19 cellular contexts compared by ENCODE assay signal in the genomic region with DNA sequence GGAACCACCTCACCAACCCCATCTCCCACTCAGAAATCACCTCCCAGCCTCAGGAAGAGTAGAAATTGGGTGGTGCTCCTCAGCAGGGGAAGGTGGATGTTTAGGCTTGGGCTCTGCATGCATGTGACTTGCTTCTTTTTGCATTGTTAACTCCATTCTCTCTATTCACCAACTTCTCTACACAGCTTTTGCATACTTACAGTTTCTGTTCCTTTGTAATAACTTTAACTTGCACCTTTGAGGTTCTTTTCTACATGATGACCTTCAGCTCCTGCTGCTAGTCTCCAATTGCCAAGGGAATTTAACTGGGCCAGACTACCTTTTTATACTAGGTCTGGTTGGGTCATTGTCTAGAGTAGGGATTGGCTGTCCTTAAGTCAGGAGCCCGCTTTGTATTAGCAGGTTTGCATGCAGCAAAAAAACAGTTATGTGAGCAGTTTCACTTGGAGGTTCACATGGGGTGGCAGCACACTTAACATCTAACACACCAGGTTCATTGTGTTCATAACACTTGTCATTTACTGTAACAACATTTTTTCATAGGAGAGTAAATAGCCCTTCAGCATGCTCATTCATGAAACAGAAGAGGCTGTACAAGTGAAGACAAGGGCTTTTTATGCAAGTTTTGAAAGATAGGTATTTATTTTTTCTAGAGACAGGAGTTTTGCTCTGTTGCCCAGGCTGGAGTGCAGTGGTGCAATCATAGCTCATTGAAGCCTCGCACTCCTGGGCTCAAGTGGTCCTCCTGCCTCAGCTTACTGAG. TPM values are rescaled to one million over a fixed set of nuclear protein-coding genes. Genes with fewer than 3 reads are reported as not detected.
A peak's percentile ranks its signal among the peaks of the same experiment; 100 is the strongest.
DNase-seq lines count a peak whose midpoint lies in the region; ATAC-seq, FAIRE-seq and TF ChIP-seq lines count a peak whose summit lies in the region.
"Had no signal": no experiment of that assay in that cellular context is flagged by ENCODE, and none has a peak within 500 bp of the region (broad histone marks: within the 10 kb centered on the region; RNA-seq: fewer than 3 reads in every experiment).

No MANE protein-coding gene starts in this region.

- peaks cover 3% of the 10 kb centered on the region; the same call in 1 of the 3 replicates for H3K79me2 ChIP-seq in K562 (ENCODE audit: control insufficient read depth, insufficient read depth, low read length)
- H3K79me2 ChIP-seq: hepatocyte had no signal

- POLR2A ChIA-PET in K562 (lab: Yijun Ruan, JAX), result interaction anchor here (1.1 to 1.4 kb wide), 2 partner anchors 10 to 16 kb away, joined by 6 to 7 read pairs; a partner anchor contains a TSS
- POLR2A ChIA-PET in RWPE1 (lab: Yijun Ruan, JAX; ENCODE audit: low non-redundant PET), result no interaction called here

- H3K27me3 Mint-ChIP-seq in activated CD8-positive, alpha-beta memory T cell treated with anti-CD3 and anti-CD28 coated beads, Interleukin-2, amount 10 ng/mL, durations not matched to agents 7 days and 5 days, result no peaks in the 10 kb centered on the region
- H3K27me3 Mint-ChIP-seq: activated CD4-positive, alpha-beta T cell treated with anti-CD3 and anti-CD28 coated beads, Interleukin-2, amount 10 ng/mL, durations not matched to agents 24 days and 14 days had no signal

- in situ Hi-C loops in K562 (cut with MboI) (no loop called here), transverse colon (cut with MboI; ENCODE audit: low pct_ligation_motif_present in 1 of 4, low pct_unique_long_range_greater_than_20kb in 1 of 4, low sequenced_read_pairs in 3 of 4) (loop anchor here in 1 of 4 donors (25.0 kb wide), 1 partner anchor 151 kb away; no protein-coding TSS in a partner anchor)

- intact Hi-C loops in K562 (cut with micrococcal nuclease), result no loop called here
- intact Hi-C loops in transverse colon (cut with DNase I; ENCODE audit: low total_unique reads), result no loop called here

- H4K20me1 ChIP-seq in K562 (replicated peaks; ENCODE audit: control insufficient read depth, insufficient read depth, low read length), result no peaks in the 10 kb centered on the region

- H3K9me3 ChIP-seq in K562 (replicated peaks; ENCODE audit: control insufficient read depth, insufficient read depth, low read depth, low read length) (no peaks in the 10 kb centered on the region), transverse colon (no peaks in the 10 kb centered on the region)
- H3K9me3 ChIP-seq: BE2C, uterus had no signal

- H3K36me3 Mint-ChIP-seq in activated CD8-positive, alpha-beta memory T cell treated with anti-CD3 and anti-CD28 coated beads, Interleukin-2, amount 10 ng/mL, durations not matched to agents 7 days and 5 days, result peaks cover 47% of the 10 kb centered on the region

- no peak overlapping the region for H3K4me3 Mint-ChIP-seq in activated CD8-positive, alpha-beta memory T cell treated with anti-CD3 and anti-CD28 coated beads, Interleukin-2, amount 10 ng/mL, durations not matched to agents 7 days and 5 days
- H3K4me3 Mint-ChIP-seq: activated CD4-positive, alpha-beta T cell treated with anti-CD3 and anti-CD28 coated beads, Interleukin-2, amount 10 ng/mL, durations not matched to agents 24 days and 14 days had no signal

- peak overlapping the region; percentile 28 for H3K27ac Mint-ChIP-seq in activated CD8-positive, alpha-beta memory T cell treated with anti-CD3 and anti-CD28 coated beads, Interleukin-2, amount 10 ng/mL, durations not matched to agents 7 days and 5 days
- H3K27ac Mint-ChIP-seq: activated CD4-positive, alpha-beta T cell treated with anti-CD3 and anti-CD28 coated beads, Interleukin-2, amount 10 ng/mL, durations not matched to agents 24 days and 14 days had no signal

- no peak overlapping the region for H3K9ac ChIP-seq in K562 (ENCODE audit: insufficient read depth in 1 of 2, low read depth in 2 of 2, low read length in 2 of 2)

- no peaks in the 10 kb centered on the region for H3K9me1 ChIP-seq in K562 (ENCODE audit: control insufficient read depth, insufficient read depth, low read length)

- H3K4me1 ChIP-seq in K562 (replicated peaks in 1 of 2; ENCODE audit: control insufficient read depth in 2 of 2, insufficient read depth in 2 of 2, low read length in 2 of 2) (peaks cover 7 to 32% of the 10 kb centered on the region in 2 experiments; a peak in 3 of 5 replicates), transverse colon (peaks cover 6 to 44% (median 21%) of the 10 kb centered on the region in 4 donors)
- H3K4me1 ChIP-seq: BE2C, uterus had no signal

- H2AFZ ChIP-seq in K562 (ENCODE audit: low read depth, low read length), result no peak overlapping the region
- H2AFZ ChIP-seq: hepatocyte had no signal

- TF ChIP-seq RAD21 in K562 (CRISPR knock-in tag; conservative IDR thresholded peaks at IDR 0.05 in 1 of 2, IDR thresholded peaks at IDR 0.05 in 1 of 2), result no peak

- TF ChIP-seq CTCF in K562 (IDR thresholded peaks at IDR 0.05 in 2 of 3, conservative IDR thresholded peaks at IDR 0.05 in 1 of 3; ENCODE audit: insufficient read depth in 2 of 3, low read depth in 1 of 3, low read length in 3 of 3) (no peak), transverse colon (IDR thresholded peaks at IDR 0.05) (no peak), RWPE1 (conservative IDR thresholded peaks at IDR 0.05; ENCODE audit: low read depth) (no peak)

- no peak for ATAC-seq in activated CD8-positive, alpha-beta memory T cell treated with anti-CD3 and anti-CD28 coated beads, Interleukin-2, amount 10 ng/mL, durations not matched to agents 7 days and 5 days
- ATAC-seq in HG02870 (IDR thresholded peaks at IDR 0.05; ENCODE audit: unreplicated experiment) (peak; percentile 68), K562 (no peak), GM19452 (IDR thresholded peaks at IDR 0.05; ENCODE audit: unreplicated experiment) (no peak)
- ATAC-seq: Right ventricle myocardium inferior had no signal

- no peak for TF ChIP-seq EP300 in K562 (IDR thresholded peaks at IDR 0.05; ENCODE audit: low read length)
- TF ChIP-seq EP300 in transverse colon (IDR thresholded peaks at IDR 0.05; ENCODE audit: low read depth), result no peak

- H3K27me3 ChIP-seq in K562 (ENCODE audit: control insufficient read depth in 2 of 2, insufficient read depth in 2 of 2, low read length in 2 of 2) (no peaks in the 10 kb centered on the region), transverse colon (no peaks in the 10 kb centered on the region)
- H3K27me3 ChIP-seq: BE2C, hepatocyte, uterus had no signal

- H3K36me3 ChIP-seq in K562 (ENCODE audit: control insufficient read depth, insufficient read depth, low read length), result peaks cover 81% of the 10 kb centered on the region
- H3K36me3 ChIP-seq in transverse colon, result peaks cover 0 to 43% (median 21%) of the 10 kb centered on the region in 4 donors
- H3K36me3 ChIP-seq: uterus had no signal

- CTCF ChIA-PET in activated CD8-positive, alpha-beta memory T cell treated with anti-CD3 and anti-CD28 coated beads, Interleukin-2, amount 10 ng/mL, durations not matched to agents 7 days and 5 days (lab: Charles Lee), result interaction anchor here (1.6 kb wide), 1 partner anchor 9 kb away, joined by 5 read pairs; no protein-coding TSS in a partner anchor
- CTCF ChIA-PET in K562 (lab: Yijun Ruan, JAX; ENCODE audit: low intra/inter-chr PET ratio) (no interaction called here), RWPE1 (lab: Yijun Ruan, JAX) (no interaction called here)

- no peak for FAIRE-seq in K562 (lab: Jason Lieb, UNC)

- no TSS peak for BruUV-seq in K562 (replicated peaks; lab: Mats Ljungman, UMichigan)

- DNase-seq in activated CD8-positive, alpha-beta memory T cell treated with anti-CD3 and anti-CD28 coated beads, Interleukin-2, amount 10 ng/mL, durations not matched to agents 7 days and 5 days, result no peak
- DNase-seq in activated CD8-positive, alpha-beta memory T cell treated with anti-CD3 and anti-CD28 coated beads, Interleukin-2, amount 50 U/mL, for 4 hours, result no peak
- DNase-seq in K562 (ENCODE audit: extremely low read depth in 1 of 4, low spot score in 3 of 4), result no peak
- no peak for DNase-seq in transverse colon
- DNase-seq in RWPE1 (ENCODE audit: low spot score), result no peak
- no peak for DNase-seq in middle frontal gyrus (ENCODE audit: extremely low spot score, low spot score)
- DNase-seq: activated CD4-positive, alpha-beta T cell treated with anti-CD3 and anti-CD28 coated beads, Interleukin-2, amount 10 ng/mL, durations not matched to agents 24 days and 14 days; amniotic stem cell; BE2C; foreskin fibroblast; NCI-H1436 treated with DMSO at 0.1 percent for 48 hours; NCI-H69; nucleus accumbens; stimulated activated CD4-positive, alpha-beta T cell treated with anti-CD3 and anti-CD28 coated beads, Interleukin-12 subunit alpha, Interleukin-12 subunit beta, amount 100 ng/mL, for 4 hours; uterus had no signal

- TF ChIP-seq POLR2A in K562 (conservative IDR thresholded peaks at IDR 0.05) (no peak), transverse colon (IDR thresholded peaks at IDR 0.05) (no peak)

- H3K9me3 Mint-ChIP-seq in activated CD8-positive, alpha-beta memory T cell treated with anti-CD3 and anti-CD28 coated beads, Interleukin-2, amount 10 ng/mL, durations not matched to agents 7 days and 5 days (ENCODE audit: low read depth), result no peaks in the 10 kb centered on the region
- H3K9me3 Mint-ChIP-seq: activated CD4-positive, alpha-beta T cell treated with anti-CD3 and anti-CD28 coated beads, Interleukin-2, amount 10 ng/mL, durations not matched to agents 24 days and 14 days had no signal

- no peak overlapping the region for H3K4me2 ChIP-seq in K562 (ENCODE audit: insufficient read depth, low read length)
- H3K4me2 ChIP-seq: hepatocyte had no signal

- 84% methylated on average over 2 of the region's 2 CpGs for WGBS in K562 (ENCODE audit: insufficient coverage, low coverage, missing lambda C conversion rate)
- 72 to 85% methylated on average over 2 of the region's 2 CpGs for WGBS in transverse colon (ENCODE audit: low coverage in 1 of 2), 2 donors

- H3K27ac ChIP-seq in K562 (ENCODE audit: extremely low read depth, low read depth, low read length) (no peak overlapping the region), transverse colon (peak overlapping the region in 3 of 4 donors; percentile 15 to 68 (median 17)), RWPE1 (no peak overlapping the region)
- H3K27ac ChIP-seq: hepatocyte, uterus had no signal

- H3K4me1 Mint-ChIP-seq in activated CD8-positive, alpha-beta memory T cell treated with anti-CD3 and anti-CD28 coated beads, Interleukin-2, amount 10 ng/mL, durations not matched to agents 7 days and 5 days, result no peaks in the 10 kb centered on the region

- H3K4me3 ChIP-seq in K562, result no peak overlapping the region
- H3K4me3 ChIP-seq in transverse colon, result no peak overlapping the region
- H3K4me3 ChIP-seq: hepatocyte, uterus had no signal

RNA-seq across cellular contexts. Expression of a gene that starts 12.0 kb away (rescaled TPM):
- total RNA-seq in activated CD8-positive, alpha-beta memory T cell treated with anti-CD3 and anti-CD28 coated beads, Interleukin-2, amount 10 ng/mL, durations not matched to agents 7 days and 5 days, result 10 to 100 TPM; 46.3 to 66.3 TPM
- 24.4 and 30.0 TPM in 2 replicates for total RNA-seq in K562 (2011; cell fraction: chromatin; rRNA removed; ENCODE audit: low replicate concordance)
- 37.7 and 42.0 TPM in 2 replicates for total RNA-seq in K562 (2011; cell fraction: nucleolus; rRNA removed)
- 29.3 and 30.0 TPM in 2 replicates for total RNA-seq in K562 (2011; cell fraction: nucleoplasm; rRNA removed)
- total RNA-seq in K562 (2014; rRNA removed) (85.5 and 118 TPM in 2 replicates), K562 (2014; rRNA removed; fragmentation: Illumina TruSeq; extraction: Trizol) (210 and 223 TPM in 2 replicates), K562 (2015; rRNA removed; fragmentation: Illumina TruSeq; extraction: Trizol) (156 and 159 TPM in 2 replicates), K562 (2021) (100 and 120 TPM in 2 replicates), transverse colon (10 to 100 TPM in 3 of 4 donors, 1 to 10 TPM in 1; 7.2 to 53.2 (median 38.4) TPM)
- polyA plus RNA-seq in K562 (2011; rRNA removed) (159 and 254 TPM in 2 replicates), K562 (2014; fragmentation: Illumina TruSeq; extraction: Trizol) (233 and 247 TPM in 2 replicates), K562 (2014; fragmentation: Nextera tagmentation; extraction: Ambion mirVana) (100 to 1,000 TPM; 166 to 180 TPM), K562 (2014; rRNA removed) (229 and 236 TPM in 2 replicates)
- polyA plus RNA-seq in K562 (2011; cell fraction: cytosol; rRNA removed), result 140 and 222 TPM in 2 replicates
- polyA plus RNA-seq in K562 (2011; cell fraction: nucleus; rRNA removed), result 80.2 and 83.9 TPM in 2 replicates
- polyA plus RNA-seq in K562 (2012), result 79.4 and 107 TPM in 2 replicates
- 52.6 and 74.0 TPM in 2 replicates for polyA minus RNA-seq in K562 (2011; rRNA and poly(A)+ RNA removed)
- 36.0 and 50.0 TPM in 2 replicates for polyA minus RNA-seq in K562 (2011; cell fraction: cytosol; rRNA and poly(A)+ RNA removed)
- 21.9 and 31.7 TPM in 2 replicates for polyA minus RNA-seq in K562 (2011; cell fraction: nucleus; rRNA and poly(A)+ RNA removed)

RNA-seq across cellular contexts. Expression of a gene that starts 16.0 kb away (rescaled TPM):
- 100 to 1,000 TPM; 130 to 162 TPM for total RNA-seq in activated CD8-positive, alpha-beta memory T cell treated with anti-CD3 and anti-CD28 coated beads, Interleukin-2, amount 10 ng/mL, durations not matched to agents 7 days and 5 days
- total RNA-seq in K562 (2011; cell fraction: chromatin; rRNA removed; ENCODE audit: low replicate concordance), result 126 and 186 TPM in 2 replicates
- total RNA-seq in K562 (2011; cell fraction: nucleolus; rRNA removed), result 67.8 and 69.7 TPM in 2 replicates
- total RNA-seq in K562 (2011; cell fraction: nucleoplasm; rRNA removed), result 91.2 and 93.2 TPM in 2 replicates
- total RNA-seq in K562 (2014; rRNA removed) (117 and 121 TPM in 2 replicates), K562 (2014; rRNA removed; fragmentation: Illumina TruSeq; extraction: Trizol) (136 and 150 TPM in 2 replicates), K562 (2015; rRNA removed; fragmentation: Illumina TruSeq; extraction: Trizol) (113 and 119 TPM in 2 replicates), K562 (2021) (154 and 160 TPM in 2 replicates), transverse colon (100 to 1,000 TPM in 1 of 4 donors, 10 to 100 TPM in 3; 44.4 to 149 (median 85.8) TPM)
- polyA plus RNA-seq in K562 (2011; rRNA removed) (84.5 and 140 TPM in 2 replicates), K562 (2014; fragmentation: Illumina TruSeq; extraction: Trizol) (146 and 184 TPM in 2 replicates), K562 (2014; fragmentation: Nextera tagmentation; extraction: Ambion mirVana) (100 to 1,000 TPM; 153 to 294 TPM), K562 (2014; rRNA removed) (138 and 150 TPM in 2 replicates)
- polyA plus RNA-seq in K562 (2011; cell fraction: cytosol; rRNA removed), result 58.0 and 63.5 TPM in 2 replicates
- 45.7 and 56.5 TPM in 2 replicates for polyA plus RNA-seq in K562 (2011; cell fraction: nucleus; rRNA removed)
- 116 and 117 TPM in 2 replicates for polyA plus RNA-seq in K562 (2012)
- polyA minus RNA-seq in K562 (2011; rRNA and poly(A)+ RNA removed), result 120 and 149 TPM in 2 replicates
- 57.3 and 73.7 TPM in 2 replicates for polyA minus RNA-seq in K562 (2011; cell fraction: cytosol; rRNA and poly(A)+ RNA removed)
- 37.7 and 46.2 TPM in 2 replicates for polyA minus RNA-seq in K562 (2011; cell fraction: nucleus; rRNA and poly(A)+ RNA removed)

Comparison
In these comparisons a context has a peak if more than half of its experiments do, and no peak if none do; other contexts are left out.
1. H3K27ac ChIP-seq: peak in transverse colon (3 of 4); none in K562 (single experiment) and RWPE1 (single experiment).